In genomic region chr3:180036678-180037455, GRCh38 we compare ENCODE assay signal across 8 cellular contexts. TPM values are rescaled to one million over a fixed set of nuclear protein-coding genes. Genes with fewer than 3 reads are reported as not detected.
DNase-seq lines count a peak whose midpoint lies in the region; ATAC-seq and TF ChIP-seq lines count a peak whose summit lies in the region.

TSS of gene PEX5L (minus strand) at chr3:180036937. CDS start at chr3:180036599, 338 bp downstream.

- H3K4me2 ChIP-seq in BLaER1: peak within 1 kb of the TSS; percentile 52
- peak within 1 kb of the TSS; percentile 88 for H3K4me2 ChIP-seq in hepatocyte

- H3K4me3 ChIP-seq in BLaER1 (no peak within 1 kb of the TSS), hepatocyte (peak within 1 kb of the TSS; percentile 20)

- H3K36me3 Mint-ChIP-seq in activated naive CD4-positive, alpha-beta T cell treated with anti-CD3 and anti-CD28 coated beads, Interleukin-2, amount 50 U/mL, for 72 hours: peaks cover 0 to 6% of the 10 kb centered on the region in 2 donors

- H3K4me1 ChIP-seq in BLaER1: peaks cover 11% of the 10 kb centered on the region
- H3K4me1 ChIP-seq in hepatocyte (ENCODE audit: insufficient read depth): peaks cover 3% of the 10 kb centered on the region

- no peak within 1 kb of the TSS for H3K27ac Mint-ChIP-seq in activated naive CD4-positive, alpha-beta T cell treated with anti-CD3 and anti-CD28 coated beads, Interleukin-2, amount 50 U/mL, for 72 hours

- peak within 1 kb of the TSS; percentile 33 for H2AFZ ChIP-seq in hepatocyte

- peaks cover 13% of the 10 kb centered on the region for H3K9me3 ChIP-seq in BLaER1
- no peaks in the 10 kb centered on the region for H3K9me3 ChIP-seq in hepatocyte (ENCODE audit: low read depth)

- H3K27me3 ChIP-seq in BLaER1: no peaks in the 10 kb centered on the region
- peaks cover 74% of the 10 kb centered on the region for H3K27me3 ChIP-seq in hepatocyte

- H3K9me2 ChIP-seq in hepatocyte (replicated peaks; ENCODE audit: insufficient read depth): no peaks in the 10 kb centered on the region

- no peaks in the 10 kb centered on the region for H4K20me1 ChIP-seq in BLaER1
- no peaks in the 10 kb centered on the region for H4K20me1 ChIP-seq in hepatocyte (ENCODE audit: insufficient read depth, poor library complexity, severe bottlenecking)

- intact Hi-C loops in sciatic nerve (cut with DNase I): no loop called here

- no peaks in the 10 kb centered on the region for H3K79me2 ChIP-seq in hepatocyte

- no peaks in the 10 kb centered on the region for H3K36me3 ChIP-seq in BLaER1
- H3K36me3 ChIP-seq in hepatocyte (replicated peaks; ENCODE audit: insufficient read depth, low read depth): no peaks in the 10 kb centered on the region

- H3K9me3 Mint-ChIP-seq in activated naive CD4-positive, alpha-beta T cell treated with anti-CD3 and anti-CD28 coated beads, Interleukin-2, amount 50 U/mL, for 72 hours: peaks cover 0 to 4% of the 10 kb centered on the region in 2 donors

- no peak within 1 kb of the TSS for H3K27ac ChIP-seq in BLaER1
- no peak within 1 kb of the TSS for H3K27ac ChIP-seq in hepatocyte

- DNase-seq in NCI-H2196 treated with DMSO at 0.1 percent for 48 hours (lab: John Stamatoyannopoulos, UW; ENCODE audit: unreplicated experiment) (peak; percentile 83), hepatocyte (ENCODE audit: low spot score) (peak; percentile 80), sciatic nerve (ENCODE audit: low spot score) (peak; percentile 76), T-helper 9 cell (no peak)
- DNase-seq in activated naive CD4-positive, alpha-beta T cell treated with anti-CD3 and anti-CD28 coated beads, Interleukin-2, amount 50 U/mL, for 72 hours (ENCODE audit: low spot score in 2 of 2): peak in 1 of 2 donors; percentile 49

- H3K9ac ChIP-seq in BLaER1: no peak within 1 kb of the TSS

- 2% methylated on average over 75 of the region's 96 CpGs for WGBS in hepatocyte (ENCODE audit: low lambda C conversion rate, missing lambda C conversion rate)

- ATAC-seq in GM19043 (IDR thresholded peaks at IDR 0.05; ENCODE audit: low read depth, unreplicated experiment) (peak; percentile 62), HG03159 (IDR thresholded peaks at IDR 0.05; ENCODE audit: unreplicated experiment) (peak; percentile 84), sciatic nerve (peak; percentile 87)
- ATAC-seq in activated naive CD4-positive, alpha-beta T cell treated with anti-CD3 and anti-CD28 coated beads, Interleukin-2, amount 50 U/mL, for 72 hours: peak; percentile 44 to 85

- TF ChIP-seq CTCF in hepatocyte (IDR thresholded peaks at IDR 0.05; ENCODE audit: poor library complexity): no peak

RNA-seq across cellular contexts. Expression of gene PEX5L, which starts in this region (rescaled TPM):
- not detected for total RNA-seq in activated naive CD4-positive, alpha-beta T cell treated with anti-CD3 and anti-CD28 coated beads, Interleukin-2, amount 50 U/mL, for 72 hours
- 0.40 and 0.63 TPM in 2 replicates for total RNA-seq in hepatocyte
- 0.13 and 0.21 TPM in 2 replicates for polyA plus RNA-seq in hepatocyte
- 70.6 TPM for total RNA-seq in sciatic nerve

Comparison
In these comparisons a context has a peak if more than half of its experiments do, and no peak if none do; other contexts are left out.
1. RNA of gene PEX5L (total RNA-seq): 70.6 TPM in sciatic nerve (single experiment); 0.40 to 0.63 TPM in hepatocyte and not detected in activated naive CD4-positive, alpha-beta T cell treated with anti-CD3 and anti-CD28 coated beads, Interleukin-2, amount 50 U/mL, for 72 hours; every median in the first group is over 10 times any median in the second.
2. Peak in ATAC-seq in activated naive CD4-positive, alpha-beta T cell treated with anti-CD3 and anti-CD28 coated beads, Interleukin-2, amount 50 U/mL, for 72 hours; RNA of the gene not detected or under 1 TPM.
3. Peak in DNase-seq, H3K4me3 ChIP-seq and H3K4me2 ChIP-seq in hepatocyte; RNA of the gene not detected or under 1 TPM.
4. Peak in every context shown above with its lines, with median percentiles within 50 percentile points of each other: ATAC-seq.